Comparison of ENCODE assay signal across 15 cellular contexts in the genomic region with DNA sequence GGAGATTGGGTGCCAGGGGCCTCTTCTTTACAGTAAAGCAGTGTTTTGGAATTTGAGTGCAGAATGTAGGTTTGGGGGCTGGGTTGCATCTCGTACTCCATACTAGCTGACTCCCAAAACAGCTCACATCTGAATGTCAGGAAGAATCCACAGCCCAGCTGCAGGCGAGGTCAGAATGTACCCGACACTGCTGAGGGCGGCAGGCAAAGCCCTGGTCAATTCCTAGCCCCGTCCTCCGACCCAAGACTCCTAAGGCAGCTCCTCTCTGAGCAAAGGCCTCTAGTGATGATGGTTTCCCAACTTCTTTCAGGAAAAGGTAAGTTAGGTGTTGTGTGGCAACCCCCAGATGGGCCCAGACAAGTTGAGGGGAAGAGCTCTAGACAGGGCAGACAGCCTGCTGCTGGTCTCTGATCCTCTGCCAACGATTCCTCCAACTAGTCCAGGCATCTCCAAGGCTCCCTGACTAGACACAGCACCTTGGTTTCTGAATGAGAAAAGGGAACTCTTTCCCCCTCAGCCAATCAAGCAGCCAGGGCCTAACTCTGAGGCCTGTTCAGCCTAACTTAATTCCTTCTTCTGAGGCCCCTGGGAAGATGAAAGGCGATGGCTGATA. TPM values are rescaled to one million over a fixed set of nuclear protein-coding genes. Genes with fewer than 3 reads are reported as not detected.
DNase-seq lines count a peak whose midpoint lies in the region; ATAC-seq and TF ChIP-seq lines count a peak whose summit lies in the region.
"Had no signal": no experiment of that assay in that cellular context is flagged by ENCODE, and none has a peak within 500 bp of the region (broad histone marks: within the 10 kb centered on the region; RNA-seq: fewer than 3 reads in every experiment).

No MANE protein-coding gene starts in this region.

- peaks cover 7% of the 10 kb centered on the region for H3K36me3 Mint-ChIP-seq in activated CD8-positive, alpha-beta T cell treated with anti-CD3 and anti-CD28 coated beads, Interleukin-2, amount 10 ng/mL, durations not matched to agents 7 days and 5 days (ENCODE audit: low read depth)
- peaks cover 26 to 31% of the 10 kb centered on the region in 2 donors for H3K36me3 Mint-ChIP-seq in naive B cell

- DNase-seq in activated CD8-positive, alpha-beta T cell treated with anti-CD3 and anti-CD28 coated beads, Interleukin-2, amount 10 ng/mL, durations not matched to agents 7 days and 5 days: no peak
- DNase-seq in naive B cell: no peak
- DNase-seq in NCI-H82 treated with DMSO at 0.1 percent for 48 hours (lab: John Stamatoyannopoulos, UW; ENCODE audit: unreplicated experiment): no peak
- no peak for DNase-seq in Kasumi-1 (lab: John Stamatoyannopoulos, UW)
- no peak for DNase-seq in cortex of kidney (lab: John Stamatoyannopoulos, UW)
- no peak for DNase-seq in NCI-H1092 treated with DMSO at 0.1 percent for 48 hours (lab: John Stamatoyannopoulos, UW)
- DNase-seq: activated CD4-positive, alpha-beta T cell treated with anti-CD3 and anti-CD28 coated beads, Interleukin-2, amount 10 ng/mL, durations not matched to agents 24 days and 14 days; effector CD8-positive, alpha-beta T cell; GM23248; left cardiac atrium; NCI-H1048; occipital lobe had no signal

- H3K9me3 ChIP-seq in DOHH2 (ENCODE audit: control insufficient read depth, insufficient read depth, low read length): no peaks in the 10 kb centered on the region

- CTCF ChIA-PET in activated CD8-positive, alpha-beta T cell treated with anti-CD3 and anti-CD28 coated beads, Interleukin-2, amount 10 ng/mL, durations not matched to agents 7 days and 5 days (lab: Charles Lee): interaction anchor here (1.2 to 2.1 kb wide), 3 partner anchors 34 to 75 kb away, joined by 4 to 11 read pairs (median 6); no protein-coding TSS in a partner anchor

- no peaks in the 10 kb centered on the region for H4K20me1 ChIP-seq in DOHH2 (ENCODE audit: control insufficient read depth, insufficient read depth, low read depth, low read length)

- TF ChIP-seq CTCF in 22Rv1 (IDR thresholded peaks at IDR 0.05) (no peak), DOHH2 (IDR thresholded peaks at IDR 0.05; ENCODE audit: low read depth, low read length, poor library complexity, severe bottlenecking) (no peak)

- H3K27me3 ChIP-seq in DOHH2 (ENCODE audit: control insufficient read depth, low read length): no peaks in the 10 kb centered on the region

- no peaks in the 10 kb centered on the region for H3K9me2 ChIP-seq in DOHH2 (replicated peaks; ENCODE audit: control insufficient read depth, low read length)

- ATAC-seq in activated CD8-positive, alpha-beta T cell treated with anti-CD3 and anti-CD28 coated beads, Interleukin-2, amount 10 ng/mL, durations not matched to agents 7 days and 5 days: no peak
- no peak for ATAC-seq in naive B cell (ENCODE audit: low read depth in 2 of 2)

- H3K9me3 Mint-ChIP-seq in activated CD8-positive, alpha-beta T cell treated with anti-CD3 and anti-CD28 coated beads, Interleukin-2, amount 10 ng/mL, durations not matched to agents 7 days and 5 days (ENCODE audit: insufficient read depth): no peaks in the 10 kb centered on the region
- no peaks in the 10 kb centered on the region for H3K9me3 Mint-ChIP-seq in naive B cell
- H3K9me3 Mint-ChIP-seq: activated CD4-positive, alpha-beta T cell treated with anti-CD3 and anti-CD28 coated beads, Interleukin-2, amount 10 ng/mL, durations not matched to agents 24 days and 14 days had no signal

- peaks cover 40% of the 10 kb centered on the region for H3K4me1 Mint-ChIP-seq in activated CD8-positive, alpha-beta T cell treated with anti-CD3 and anti-CD28 coated beads, Interleukin-2, amount 10 ng/mL, durations not matched to agents 7 days and 5 days (ENCODE audit: low read depth)
- peaks cover 66 to 79% (median 76%) of the 10 kb centered on the region in 3 donors for H3K4me1 Mint-ChIP-seq in naive B cell

- peaks cover 60% of the 10 kb centered on the region for H3K79me2 ChIP-seq in DOHH2 (ENCODE audit: control insufficient read depth, low read length)

- peak overlapping the region; percentile 78 for H3K4me3 ChIP-seq in DOHH2 (ENCODE audit: low read length)
- H3K4me3 ChIP-seq: GM23248, SK-N-MC had no signal

- peak overlapping the region; percentile 87 for H3K27ac Mint-ChIP-seq in activated CD8-positive, alpha-beta T cell treated with anti-CD3 and anti-CD28 coated beads, Interleukin-2, amount 10 ng/mL, durations not matched to agents 7 days and 5 days
- H3K27ac Mint-ChIP-seq in naive B cell: peak overlapping the region; percentile 96 to 99 (median 98)

- H3F3A ChIP-seq in DOHH2 (ENCODE audit: control insufficient read depth, insufficient read depth): peaks cover 34% of the 10 kb centered on the region

- peak overlapping the region; percentile 75 for H3K4me2 ChIP-seq in DOHH2 (ENCODE audit: low read length)

- POLR2A ChIA-PET in activated CD8-positive, alpha-beta T cell treated with anti-CD3 and anti-CD28 coated beads, Interleukin-2, amount 10 ng/mL, durations not matched to agents 7 days and 5 days (lab: Charles Lee): no interaction called here

- peaks cover 73% of the 10 kb centered on the region for H3K36me3 ChIP-seq in DOHH2 (ENCODE audit: control insufficient read depth, low read length)

- H3K27ac ChIP-seq in 22Rv1 (0 out of 2 replicates have a peak overlapping the region, but pooled peaks have one; percentile 12), DOHH2 (ENCODE audit: low read depth, low read length) (peak overlapping the region; percentile 98)
- H3K27ac ChIP-seq: GM23248, SK-N-MC had no signal

- H3K27me3 Mint-ChIP-seq in activated CD8-positive, alpha-beta T cell treated with anti-CD3 and anti-CD28 coated beads, Interleukin-2, amount 10 ng/mL, durations not matched to agents 7 days and 5 days (ENCODE audit: low read depth): no peaks in the 10 kb centered on the region
- H3K27me3 Mint-ChIP-seq in naive B cell: no peaks in the 10 kb centered on the region
- H3K27me3 Mint-ChIP-seq: activated CD4-positive, alpha-beta T cell treated with anti-CD3 and anti-CD28 coated beads, Interleukin-2, amount 10 ng/mL, durations not matched to agents 24 days and 14 days had no signal

- peaks cover 97% of the 10 kb centered on the region for H3K4me1 ChIP-seq in DOHH2 (ENCODE audit: control insufficient read depth, low read length)

- no peak overlapping the region for H3K4me3 Mint-ChIP-seq in activated CD8-positive, alpha-beta T cell treated with anti-CD3 and anti-CD28 coated beads, Interleukin-2, amount 10 ng/mL, durations not matched to agents 7 days and 5 days
- peak overlapping the region; percentile 97 to 100 (median 99) for H3K4me3 Mint-ChIP-seq in naive B cell

RNA-seq across cellular contexts. Expression of gene LARGE2, which starts 8.6 kb away (rescaled TPM):
- under 1 TPM; 0.44 to 0.71 TPM for total RNA-seq in activated CD8-positive, alpha-beta T cell treated with anti-CD3 and anti-CD28 coated beads, Interleukin-2, amount 10 ng/mL, durations not matched to agents 7 days and 5 days
- polyA plus RNA-seq in naive B cell (ENCODE audit: low read depth in 6 of 6): 10 to 100 TPM; 30.6 to 84.4 (median 37.4) TPM
- total RNA-seq: activated CD4-positive, alpha-beta T cell treated with anti-CD3 and anti-CD28 coated beads, Interleukin-2, amount 10 ng/mL, durations not matched to agents 24 days and 14 days; GM23248 had no signal
- polyA plus RNA-seq: GM23248 had no signal

RNA-seq across cellular contexts. Expression of gene PEX16, which starts 13.4 kb away (rescaled TPM):
- 10 to 100 TPM; 50.0 to 54.6 TPM for total RNA-seq in activated CD8-positive, alpha-beta T cell treated with anti-CD3 and anti-CD28 coated beads, Interleukin-2, amount 10 ng/mL, durations not matched to agents 7 days and 5 days
- polyA plus RNA-seq in naive B cell (ENCODE audit: low read depth in 6 of 6): 10 to 100 TPM; 47.4 to 64.4 (median 60.4) TPM

RNA-seq across cellular contexts. Expression of gene FREY1, which starts 24.0 kb away (rescaled TPM):
- 1 to 10 TPM; 2.1 TPM for total RNA-seq in activated CD8-positive, alpha-beta T cell treated with anti-CD3 and anti-CD28 coated beads, Interleukin-2, amount 10 ng/mL, durations not matched to agents 7 days and 5 days
- not detected for polyA plus RNA-seq in naive B cell (ENCODE audit: low read depth in 6 of 6)
- total RNA-seq: GM23248 had no signal
- polyA plus RNA-seq: GM23248 had no signal

RNA-seq across cellular contexts. Expression of gene MAPK8IP1, which starts 45.6 kb away (rescaled TPM):
- total RNA-seq in activated CD8-positive, alpha-beta T cell treated with anti-CD3 and anti-CD28 coated beads, Interleukin-2, amount 10 ng/mL, durations not matched to agents 7 days and 5 days: 1 to 10 TPM in 1 of 2 experiments, under 1 TPM in 1; 0.95 to 1.3 TPM
- under 1 TPM in 5 of 6 donors, not detected in 1; 0.12 to 0.35 (median 0.20) TPM for polyA plus RNA-seq in naive B cell (ENCODE audit: low read depth in 6 of 6)
